Comparison of ENCODE assay signal across 19 cellular contexts in the genomic region with DNA sequence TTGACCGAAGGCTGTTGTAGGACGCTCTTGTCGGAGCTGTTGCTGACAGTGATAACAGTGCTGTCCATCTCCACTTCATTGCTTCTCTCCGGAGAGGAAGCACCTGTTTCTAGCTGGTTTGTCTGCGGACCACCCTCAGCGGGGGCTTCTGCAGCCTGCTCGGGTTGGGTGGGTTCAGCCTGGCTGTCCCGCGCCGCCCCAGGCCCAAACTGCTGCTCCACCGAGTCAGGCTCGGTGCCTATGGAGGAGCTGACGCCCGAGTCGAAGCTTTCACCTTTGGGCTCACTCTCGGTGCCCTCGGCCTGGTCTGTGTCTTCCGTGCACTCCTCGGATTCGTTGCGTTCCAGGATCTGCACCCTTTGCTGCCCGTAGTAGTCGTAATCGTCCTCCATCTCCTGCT. TPM values are rescaled to one million over a fixed set of nuclear protein-coding genes. Genes with fewer than 3 reads are reported as not detected.
DNase-seq lines count a peak whose midpoint lies in the region; ATAC-seq and TF ChIP-seq lines count a peak whose summit lies in the region.
"Had no signal": no experiment of that assay in that cellular context is flagged by ENCODE, and none has a peak within 500 bp of the region (broad histone marks: within the 10 kb centered on the region; RNA-seq: fewer than 3 reads in every experiment).

No MANE protein-coding gene starts in this region.

- H3K36me3 ChIP-seq in upper lobe of right lung: peaks cover 36% of the 10 kb centered on the region

- intact Hi-C loops in right cardiac atrium (cut with DNase I): no loop called here
- intact Hi-C loops in cardiac septum (cut with DNase I): no loop called here
- intact Hi-C loops in upper lobe of right lung (cut with DNase I): no loop called here

- H3K27ac ChIP-seq in right cardiac atrium (ENCODE audit: low read length) (no peak overlapping the region), upper lobe of right lung (no peak overlapping the region)
- H3K27ac ChIP-seq: 22Rv1; A549; BLaER1 treated with 17β-estradiol and CSF1 and Interleukin-3, amounts not matched to agents 10 nM and 100 nM; C4-2B had no signal

- DNase-seq in right cardiac atrium (peak in 2 of 3 donors; percentile 40 to 41), cardiac septum (ENCODE audit: low spot score) (no peak), left lobe of liver (ENCODE audit: low spot score) (no peak), upper lobe of right lung (no peak), NCI-H524 (lab: John Stamatoyannopoulos, UW) (no peak)
- DNase-seq: AML-193; Caco-2; Calu3; CD4-positive, alpha-beta T cell; CD8-positive, alpha-beta T cell; DMS79 treated with DMSO at 0.1 percent for 48 hours; GF-D8 had no signal

- H3K27me3 ChIP-seq in right cardiac atrium (ENCODE audit: control insufficient read depth, insufficient read depth) (no peaks in the 10 kb centered on the region), upper lobe of right lung (no peaks in the 10 kb centered on the region)
- H3K27me3 ChIP-seq: BLaER1 treated with 17β-estradiol and CSF1 and Interleukin-3, amounts not matched to agents 10 nM and 100 nM had no signal

- WGBS in right cardiac atrium: 97% methylated on average over 24 of the region's 24 CpGs

- H3K4me3 ChIP-seq in right cardiac atrium (ENCODE audit: low read length): no peak overlapping the region
- no peak overlapping the region for H3K4me3 ChIP-seq in upper lobe of right lung
- H3K4me3 ChIP-seq: A549; BLaER1 treated with 17β-estradiol and CSF1 and Interleukin-3, amounts not matched to agents 10 nM and 100 nM had no signal

- H3K4me1 ChIP-seq in right cardiac atrium (ENCODE audit: control insufficient read depth, insufficient read depth, low read length) (no peaks in the 10 kb centered on the region), upper lobe of right lung (no peaks in the 10 kb centered on the region)
- H3K4me1 ChIP-seq: A549, Caco-2 had no signal

- H3K9me3 ChIP-seq in right cardiac atrium (ENCODE audit: control insufficient read depth, low read length): no peaks in the 10 kb centered on the region
- no peaks in the 10 kb centered on the region for H3K9me3 ChIP-seq in upper lobe of right lung
- H3K9me3 ChIP-seq: A549, Caco-2 had no signal

- ATAC-seq in right cardiac atrium: peak; percentile 25 to 28
- ATAC-seq in left lobe of liver: peak; percentile 18
- peak; percentile 38 for ATAC-seq in upper lobe of right lung
- ATAC-seq in HG03108 (IDR thresholded peaks at IDR 0.05; ENCODE audit: unreplicated experiment): no peak
- ATAC-seq: A549; CD8-positive, alpha-beta T cell had no signal

- no peak for TF ChIP-seq CTCF in upper lobe of right lung (IDR thresholded peaks at IDR 0.05)

RNA-seq across cellular contexts. Expression of gene TIGIT, which starts 56.9 kb away (rescaled TPM):
- total RNA-seq in right cardiac atrium (under 1 TPM in 3 of 4 donors, not detected in 1; 0.11 to 0.53 (median 0.23) TPM), cardiac septum (0.32 TPM), left lobe of liver (0.10 TPM), upper lobe of right lung (1.7 TPM)
- 0.07 TPM for polyA plus RNA-seq in right cardiac atrium
- total RNA-seq: A172, Caco-2, Calu3 had no signal
- polyA plus RNA-seq: A549, BJ had no signal

Comparison
In these comparisons a context has a peak if more than half of its experiments do, and no peak if none do; other contexts are left out.
1. DNase-seq: peak in right cardiac atrium (2 of 3); none in cardiac septum (single experiment), left lobe of liver (single experiment), upper lobe of right lung (single experiment) and NCI-H524 (0 of 2).